ENCODE assay signal across 9 cellular contexts in the genomic region with DNA sequence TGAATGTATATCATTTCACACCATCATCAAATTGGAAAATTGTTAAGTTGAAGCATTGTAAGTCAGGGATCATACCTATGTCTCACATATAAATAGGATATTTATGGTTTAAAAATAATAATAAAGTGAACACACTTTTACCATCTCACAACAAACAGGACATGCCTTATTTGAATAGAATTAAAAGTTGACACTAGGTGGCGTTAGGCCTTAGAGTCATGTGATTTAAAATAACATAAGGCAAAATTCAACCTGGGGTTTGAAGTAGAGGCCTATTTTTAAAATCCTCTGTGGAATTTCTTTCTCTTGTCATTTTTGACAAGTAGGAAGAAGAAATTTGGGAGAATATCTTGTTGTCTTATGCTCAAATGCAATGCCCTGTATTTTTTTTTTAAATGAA.
A peak's percentile ranks its signal among the peaks of the same experiment; 100 is the strongest.
DNase-seq lines count a peak whose midpoint lies in the region; ATAC-seq and TF ChIP-seq lines count a peak whose summit lies in the region.
"Had no signal": no experiment of that assay in that cellular context is flagged by ENCODE, and none has a peak within 500 bp of the region (broad histone marks: within the 10 kb centered on the region; RNA-seq: fewer than 3 reads in every experiment).

No MANE protein-coding gene starts in this region.

- 22 to 29% (median 29%) methylated on average over 1 of the region's 1 CpG for WGBS in ovary, 3 donors

- no peak for TF ChIP-seq EP300 in ovary (IDR thresholded peaks at IDR 0.05)

- H3K36me3 ChIP-seq in ovary: no peaks in the 10 kb centered on the region
- H3K36me3 ChIP-seq: esophagus squamous epithelium had no signal

- no peaks in the 10 kb centered on the region for H3K27me3 ChIP-seq in AG04450 (ENCODE audit: control insufficient read depth, insufficient read depth, low read length)
- no peaks in the 10 kb centered on the region for H3K27me3 ChIP-seq in ovary
- H3K27me3 ChIP-seq: esophagus squamous epithelium had no signal

- H3K9me3 ChIP-seq in AG04450 (ENCODE audit: control insufficient read depth, insufficient read depth, low read length): no peaks in the 10 kb centered on the region
- no peaks in the 10 kb centered on the region for H3K9me3 ChIP-seq in ovary
- H3K9me3 ChIP-seq: esophagus squamous epithelium had no signal

- no peak for TF ChIP-seq POLR2A in ovary (IDR thresholded peaks at IDR 0.05)

- H3K4me1 ChIP-seq in ovary (ENCODE audit: insufficient read depth): no peaks in the 10 kb centered on the region
- H3K4me1 ChIP-seq: esophagus squamous epithelium had no signal

- intact Hi-C loops in ovary (cut with DNase I): no loop called here

- CTCF ChIA-PET in AG04450 (lab: Charles Lee): no interaction called here

- ATAC-seq in GM18870 (IDR thresholded peaks at IDR 0.05; ENCODE audit: unreplicated experiment): peak; percentile 77
- ATAC-seq in HG02970 (IDR thresholded peaks at IDR 0.05; ENCODE audit: low FRiP score, unreplicated experiment): no peak

- TF ChIP-seq CTCF in AG04450 (IDR thresholded peaks at IDR 0.05; ENCODE audit: low read depth, low read length) (peak; percentile 49), ovary (IDR thresholded peaks at IDR 0.05) (no peak)

- DNase-seq in AG04450 (ENCODE audit: low read depth, low spot score) (no peak), OCI-M1 (lab: John Stamatoyannopoulos, UW) (peak; percentile 79), glomerular visceral epithelial cell (ENCODE audit: extremely low spot score) (peak; percentile 9), NCI-H187 treated with DMSO at 0.1 percent for 48 hours (lab: John Stamatoyannopoulos, UW) (no peak), ovary (no peak), GOT3 (lab: John Stamatoyannopoulos, UW) (no peak)
- DNase-seq: esophagus squamous epithelium had no signal

- no peak overlapping the region for H3K4me3 ChIP-seq in AG04450 (ENCODE audit: low read depth, low read length)
- no peak overlapping the region for H3K4me3 ChIP-seq in ovary
- H3K4me3 ChIP-seq: esophagus squamous epithelium had no signal

- POLR2A ChIA-PET in AG04450 (lab: Yijun Ruan, JAX): no interaction called here

- H3K27ac ChIP-seq in AG04450 (ENCODE audit: low read depth, low read length): no peak overlapping the region
- no peak overlapping the region for H3K27ac ChIP-seq in ovary
- H3K27ac ChIP-seq: esophagus squamous epithelium had no signal

Comparison
In these comparisons a context has a peak if more than half of its experiments do, and no peak if none do; other contexts are left out.
1. DNase-seq: peak in OCI-M1 (single experiment) and glomerular visceral epithelial cell (single experiment); none in AG04450 (single experiment), NCI-H187 treated with DMSO at 0.1 percent for 48 hours (single experiment), ovary (0 of 5) and GOT3 (single experiment).